38 cellular contexts compared by ENCODE assay signal in genomic region chr5:4048398-4048797, GRCh38.
"Had no signal": no experiment of that assay in that cellular context is flagged by ENCODE, and none has a peak within 500 bp of the region (broad histone marks: within the 10 kb centered on the region; RNA-seq: fewer than 3 reads in every experiment).

No MANE protein-coding gene starts in this region.

- H3K9me3 Mint-ChIP-seq: activated CD8-positive, alpha-beta T cell treated with anti-CD3 and anti-CD28 coated beads for 36 hours; activated naive CD4-positive, alpha-beta T cell treated with anti-CD3 and anti-CD28 coated beads for 36 hours; activated naive CD8-positive, alpha-beta T cell treated with anti-CD3 and anti-CD28 coated beads for 36 hours; activated T-cell treated with anti-CD3 and anti-CD28 coated beads, Interleukin-2, amount 50 U/mL, for 4 hours; T-helper 2 cell treated with Interferon-gamma antibody and Interleukin-4, amounts not matched to agents 5 μg/mL and 100 μg/mL, for 36 hours had no signal

- H3K27ac Mint-ChIP-seq: activated B cell treated with CpG ODN at 0.5 μM for 24 hours; activated CD4-positive, alpha-beta memory T cell treated with anti-CD3 and anti-CD28 coated beads for 36 hours; activated CD4-positive, alpha-beta T cell treated with anti-CD3 and anti-CD28 coated beads, Interleukin-2, amount 10 ng/mL, durations not matched to agents 24 days and 14 days; activated CD8-positive, alpha-beta T cell treated with anti-CD3 and anti-CD28 coated beads for 36 hours; activated naive CD4-positive, alpha-beta T cell treated with anti-CD3 and anti-CD28 coated beads for 36 hours; activated naive CD4-positive, alpha-beta T cell treated with anti-CD3 and anti-CD28 coated beads, Interleukin-2, amount 50 U/mL, for 72 hours; activated naive CD8-positive, alpha-beta T cell treated with anti-CD3 and anti-CD28 coated beads for 36 hours; activated T-cell treated with anti-CD3 and anti-CD28 coated beads, Interleukin-2, amount 50 U/mL, for 72 hours; activated T-helper 1 cell treated with anti-CD3 and anti-CD28 coated beads, Interleukin-12 subunit alpha, Interleukin-12 subunit beta, Interleukin-2, Interleukin-4 antibody, amounts not matched to agents 30 ng/mL and 10 ng/mL and 1 ng/mL, durations not matched to agents 14 hours and 24 hours and 36 hours; activated T-helper 17 cell treated with anti-CD3 and anti-CD28 coated beads, Interleukin-2, amount 50 U/mL, for 72 hours; T-helper 1 cell treated with Interleukin-12 subunit alpha and Interleukin-12 subunit beta and Interleukin-4 antibody, amounts not matched to agents 30 μg/mL and 1 μg/mL, for 36 hours; T-helper 2 cell treated with Interferon-gamma antibody and Interleukin-4, amounts not matched to agents 5 μg/mL and 100 μg/mL, for 36 hours had no signal

- H3K4me3 ChIP-seq: adrenal gland, body of pancreas, breast epithelium, cardiac muscle cell had no signal

- H3K36me3 ChIP-seq: adrenal gland, brain microvascular endothelial cell, breast epithelium, cardiac muscle cell had no signal

- H3K4me1 Mint-ChIP-seq: activated B cell treated with CpG ODN at 0.5 μM for 24 hours; activated CD4-positive, alpha-beta T cell treated with anti-CD3 and anti-CD28 coated beads, Interleukin-2, amount 10 ng/mL, durations not matched to agents 24 days and 14 days; activated naive CD8-positive, alpha-beta T cell treated with anti-CD3 and anti-CD28 coated beads for 36 hours; activated T-helper 17 cell treated with anti-CD3 and anti-CD28 coated beads, Interleukin-2, amount 50 U/mL, for 72 hours had no signal

- H3K9me3 ChIP-seq: adrenal gland, body of pancreas, breast epithelium had no signal

- H3K27me3 Mint-ChIP-seq: activated B cell treated with CpG ODN at 0.5 μM for 24 hours; activated CD4-positive, alpha-beta memory T cell treated with anti-CD3 and anti-CD28 coated beads for 36 hours; activated CD4-positive, alpha-beta T cell treated with anti-CD3 and anti-CD28 coated beads, Interleukin-2, amount 10 ng/mL, durations not matched to agents 24 days and 14 days; activated CD8-positive, alpha-beta T cell treated with anti-CD3 and anti-CD28 coated beads for 36 hours; activated naive CD8-positive, alpha-beta T cell treated with anti-CD3 and anti-CD28 coated beads for 36 hours; activated T-helper 17 cell treated with anti-CD3 and anti-CD28 coated beads, Interleukin-2, amount 50 U/mL, for 72 hours had no signal

- H3K27ac ChIP-seq: adrenal gland, body of pancreas, brain microvascular endothelial cell, breast epithelium, cardiac muscle cell, VCaP had no signal

- H3K36me3 Mint-ChIP-seq: activated CD4-positive, alpha-beta memory T cell treated with anti-CD3 and anti-CD28 coated beads for 36 hours; activated naive CD4-positive, alpha-beta T cell treated with anti-CD3 and anti-CD28 coated beads, Interleukin-2, amount 50 U/mL, for 72 hours; activated naive CD8-positive, alpha-beta T cell treated with anti-CD3 and anti-CD28 coated beads for 36 hours had no signal

- ATAC-seq: activated CD8-positive, alpha-beta T cell treated with anti-CD3 and anti-CD28 coated beads for 36 hours; activated naive CD4-positive, alpha-beta T cell treated with anti-CD3 and anti-CD28 coated beads, Interleukin-2, amount 50 U/mL, for 72 hours; activated T-cell treated with anti-CD3 and anti-CD28 coated beads, Interleukin-2, amount 50 U/mL, for 4 hours; activated T-cell treated with anti-CD3 and anti-CD28 coated beads, Interleukin-2, amount 50 U/mL, for 72 hours; activated T-helper 17 cell treated with anti-CD3 and anti-CD28 coated beads, Interleukin-2, amount 50 U/mL, for 72 hours; body of pancreas had no signal

- H3K4me3 Mint-ChIP-seq: activated B cell treated with CpG ODN at 0.5 μM for 24 hours; activated CD4-positive, alpha-beta memory T cell treated with anti-CD3 and anti-CD28 coated beads for 36 hours; activated CD4-positive, alpha-beta T cell treated with anti-CD3 and anti-CD28 coated beads, Interleukin-2, amount 10 ng/mL, durations not matched to agents 24 days and 14 days; activated CD8-positive, alpha-beta T cell treated with anti-CD3 and anti-CD28 coated beads for 36 hours; activated naive CD4-positive, alpha-beta T cell treated with anti-CD3 and anti-CD28 coated beads for 36 hours; activated naive CD8-positive, alpha-beta T cell treated with anti-CD3 and anti-CD28 coated beads for 36 hours; activated T-cell treated with anti-CD3 and anti-CD28 coated beads, Interleukin-2, amount 50 U/mL, for 4 hours; activated T-cell treated with anti-CD3 and anti-CD28 coated beads, Interleukin-2, amount 50 U/mL, for 72 hours; activated T-helper 1 cell treated with anti-CD3 and anti-CD28 coated beads, Interleukin-12 subunit alpha, Interleukin-12 subunit beta, Interleukin-2, Interleukin-4 antibody, amounts not matched to agents 30 ng/mL and 10 ng/mL and 1 ng/mL, durations not matched to agents 14 hours and 24 hours and 36 hours; activated T-helper 17 cell treated with anti-CD3 and anti-CD28 coated beads, Interleukin-2, amount 50 U/mL, for 72 hours; T-helper 1 cell treated with Interleukin-12 subunit alpha and Interleukin-12 subunit beta and Interleukin-4 antibody, amounts not matched to agents 30 μg/mL and 1 μg/mL, for 36 hours; T-helper 2 cell treated with Interferon-gamma antibody and Interleukin-4, amounts not matched to agents 5 μg/mL and 100 μg/mL, for 36 hours had no signal

- H3K27me3 ChIP-seq: adrenal gland, body of pancreas, brain microvascular endothelial cell, breast epithelium, cardiac muscle cell had no signal

- FAIRE-seq: astrocyte, TTC549 had no signal

- H3K4me1 ChIP-seq: adrenal gland, body of pancreas, breast epithelium had no signal

- DNase-seq: activated B cell treated with CpG ODN at 0.5 μM for 24 hours; activated CD4-positive, alpha-beta memory T cell treated with anti-CD3 and anti-CD28 coated beads for 36 hours; activated CD4-positive, alpha-beta T cell treated with anti-CD3 and anti-CD28 coated beads for 4 hours; activated CD4-positive, alpha-beta T cell treated with anti-CD3 and anti-CD28 coated beads, Interleukin-2, amount 50 U/mL, for 1 hour; activated CD4-positive, alpha-beta T cell treated with anti-CD3 and anti-CD28 coated beads, Interleukin-2, amount 50 U/mL, for 4 hours; activated CD4-positive, CD25-positive, alpha-beta regulatory T cell treated with anti-CD3 and anti-CD28 coated beads, Interleukin-2, amount 50 U/mL, for 72 hours; activated CD8-positive, alpha-beta memory T cell treated with anti-CD3 and anti-CD28 coated beads, Interleukin-2, amount 50 U/mL, for 4 hours; activated CD8-positive, alpha-beta T cell treated with anti-CD3 and anti-CD28 coated beads for 36 hours; activated effector memory CD4-positive, alpha-beta T cell treated with anti-CD3 and anti-CD28 coated beads, Interleukin-2, amount 50 U/mL, for 16 hours; activated gamma-delta T cell treated with Interleukin-2 at 50 U/mL for 16 hours; activated naive CD4-positive, alpha-beta T cell; activated naive CD4-positive, alpha-beta T cell treated with anti-CD3 and anti-CD28 coated beads for 36 hours; activated naive CD4-positive, alpha-beta T cell treated with anti-CD3 and anti-CD28 coated beads, Interleukin-2, amount 50 U/mL, for 16 hours; activated naive CD8-positive, alpha-beta T cell treated with anti-CD3 and anti-CD28 coated beads for 36 hours; activated T-cell treated with anti-CD3 and anti-CD28 coated beads for 4 hours; activated T-cell treated with anti-CD3 and anti-CD28 coated beads, Interleukin-2, amount 50 U/mL, for 1 hour; activated T-cell treated with anti-CD3 and anti-CD28 coated beads, Interleukin-2, amount 50 U/mL, for 4 hours; activated T-cell treated with anti-CD3 and anti-CD28 coated beads, Interleukin-2, amount 50 U/mL, for 72 hours; adrenal gland; amniotic stem cell; aorta; body of pancreas; brain microvascular endothelial cell; central memory CD4-positive, alpha-beta T cell; T-helper 1 cell; T-helper 2 cell; T-helper 9 cell had no signal
